ENCODE assay signal across 20 cellular contexts in genomic region chr4:119230288-119230687, GRCh38. TPM values are rescaled to one million over a fixed set of nuclear protein-coding genes. Genes with fewer than 3 reads are reported as not detected.
DNase-seq lines count a peak whose midpoint lies in the region; ATAC-seq and TF ChIP-seq lines count a peak whose summit lies in the region.
"Had no signal": no experiment of that assay in that cellular context is flagged by ENCODE, and none has a peak within 500 bp of the region (broad histone marks: within the 10 kb centered on the region; RNA-seq: fewer than 3 reads in every experiment).

No MANE protein-coding gene starts in this region.

- H3K4me1 ChIP-seq in right atrium auricular region = peaks cover 0 to 17% of the 10 kb centered on the region in 2 donors
- peaks cover 18% of the 10 kb centered on the region for H3K4me1 ChIP-seq in CD8-positive, alpha-beta T cell (ENCODE audit: insufficient read depth, low read length)

- ATAC-seq in Right ventricle myocardium superior (ENCODE audit: poor library complexity) = peak; percentile 24
- ATAC-seq in CD8-positive, alpha-beta T cell = no peak
- ATAC-seq in T-helper 17 cell = no peak
- no peak for ATAC-seq in HG02981 (IDR thresholded peaks at IDR 0.05; ENCODE audit: unreplicated experiment)

- CTCF ChIA-PET in CD8-positive, alpha-beta T cell (lab: Charles Lee) = no interaction called here
- CTCF ChIA-PET in activated CD4-positive, alpha-beta memory T cell treated with anti-CD3 and anti-CD28 coated beads, Interleukin-2, amount 10 ng/mL, durations not matched to agents 7 days and 5 days (lab: Charles Lee) = no interaction called here

- H3K27me3 ChIP-seq in right atrium auricular region = no peaks in the 10 kb centered on the region
- no peaks in the 10 kb centered on the region for H3K27me3 ChIP-seq in CD8-positive, alpha-beta T cell (ENCODE audit: insufficient read depth, low read length)
- H3K27me3 ChIP-seq in brain microvascular endothelial cell (replicated peaks) = no peaks in the 10 kb centered on the region

- peaks cover 38% of the 10 kb centered on the region for H3K36me3 Mint-ChIP-seq in CD8-positive, alpha-beta T cell
- peaks cover 5% of the 10 kb centered on the region for H3K36me3 Mint-ChIP-seq in T-helper 17 cell (ENCODE audit: low read depth)
- H3K36me3 Mint-ChIP-seq in mesothelial cell of epicardium = peaks cover 10% of the 10 kb centered on the region
- H3K36me3 Mint-ChIP-seq in activated CD4-positive, alpha-beta memory T cell treated with anti-CD3 and anti-CD28 coated beads, Interleukin-2, amount 10 ng/mL, durations not matched to agents 7 days and 5 days (ENCODE audit: low read depth) = peaks cover 5% of the 10 kb centered on the region

- H3K9me3 Mint-ChIP-seq in CD8-positive, alpha-beta T cell = no peaks in the 10 kb centered on the region
- H3K9me3 Mint-ChIP-seq in mesothelial cell of epicardium = no peaks in the 10 kb centered on the region
- H3K9me3 Mint-ChIP-seq in activated CD4-positive, alpha-beta memory T cell treated with anti-CD3 and anti-CD28 coated beads, Interleukin-2, amount 10 ng/mL, durations not matched to agents 7 days and 5 days = peaks cover 2% of the 10 kb centered on the region
- H3K9me3 Mint-ChIP-seq: IgD-negative memory B cell had no signal

- H3K9me3 ChIP-seq in right atrium auricular region (no peaks in the 10 kb centered on the region), T-helper 17 cell (ENCODE audit: control insufficient read depth, low read length, poor library complexity, severe bottlenecking) (no peaks in the 10 kb centered on the region)
- H3K9me3 ChIP-seq in CD8-positive, alpha-beta T cell (ENCODE audit: low read length) = no peaks in the 10 kb centered on the region

- intact Hi-C loops in Right ventricle myocardium superior (cut with DNase I) = no loop called here
- intact Hi-C loops in CD8-positive, alpha-beta T cell (cut with DNase I, micrococcal nuclease) = loop anchor here in 1 of 2 experiments (5.0 kb wide), 1 partner anchor 37 kb away; no protein-coding TSS in a partner anchor

- H3K4me3 ChIP-seq in right atrium auricular region = no peak overlapping the region
- H3K4me3 ChIP-seq in CD8-positive, alpha-beta T cell (ENCODE audit: low read depth, low read length) = no peak overlapping the region
- H3K4me3 ChIP-seq in brain microvascular endothelial cell (ENCODE audit: low read depth, low read length) = no peak overlapping the region
- H3K4me3 ChIP-seq: SK-N-MC had no signal

- no peaks in the 10 kb centered on the region for H3K27me3 Mint-ChIP-seq in CD8-positive, alpha-beta T cell (ENCODE audit: low read depth)
- H3K27me3 Mint-ChIP-seq in T-helper 17 cell (no peaks in the 10 kb centered on the region), mesothelial cell of epicardium (ENCODE audit: low read depth) (no peaks in the 10 kb centered on the region)
- no peaks in the 10 kb centered on the region for H3K27me3 Mint-ChIP-seq in activated CD4-positive, alpha-beta memory T cell treated with anti-CD3 and anti-CD28 coated beads, Interleukin-2, amount 10 ng/mL, durations not matched to agents 7 days and 5 days
- H3K27me3 Mint-ChIP-seq: IgD-negative memory B cell had no signal

- TF ChIP-seq CTCF in right atrium auricular region (IDR thresholded peaks at IDR 0.05) (no peak), mesothelial cell of epicardium (IDR thresholded peaks at IDR 0.05; ENCODE audit: unreplicated experiment) (no peak), brain microvascular endothelial cell (IDR thresholded peaks at IDR 0.05; ENCODE audit: low read depth, low read length, missing control alignments) (no peak)
- TF ChIP-seq CTCF in CD8-positive, alpha-beta T cell (IDR thresholded peaks at IDR 0.05) = no peak

- POLR2A ChIA-PET in CD8-positive, alpha-beta T cell (lab: Charles Lee) = no interaction called here
- POLR2A ChIA-PET in activated CD4-positive, alpha-beta memory T cell treated with anti-CD3 and anti-CD28 coated beads, Interleukin-2, amount 10 ng/mL, durations not matched to agents 7 days and 5 days (lab: Charles Lee) = no interaction called here

- H3K36me3 ChIP-seq in right atrium auricular region = peaks cover 14% of the 10 kb centered on the region
- H3K36me3 ChIP-seq in CD8-positive, alpha-beta T cell (ENCODE audit: insufficient read depth, low read length) = no peaks in the 10 kb centered on the region
- no peaks in the 10 kb centered on the region for H3K36me3 ChIP-seq in brain microvascular endothelial cell (replicated peaks)

- H3K27ac Mint-ChIP-seq in CD8-positive, alpha-beta T cell = peak overlapping the region; percentile 53
- H3K27ac Mint-ChIP-seq in T-helper 17 cell (peak overlapping the region; percentile 16), mesothelial cell of epicardium (peak overlapping the region; percentile 7)
- no peak overlapping the region for H3K27ac Mint-ChIP-seq in activated CD4-positive, alpha-beta memory T cell treated with anti-CD3 and anti-CD28 coated beads, Interleukin-2, amount 10 ng/mL, durations not matched to agents 7 days and 5 days
- H3K27ac Mint-ChIP-seq: IgD-negative memory B cell had no signal

- DNase-seq in Right ventricle myocardium superior (no peak), right atrium auricular region (ENCODE audit: low spot score) (no peak), T-helper 17 cell (no peak), mesothelial cell of epicardium (ENCODE audit: low spot score in 2 of 2, unreplicated experiment in 2 of 2) (no peak), brain microvascular endothelial cell (no peak)
- DNase-seq in CD8-positive, alpha-beta T cell = no peak
- DNase-seq in activated CD4-positive, alpha-beta memory T cell treated with anti-CD3 and anti-CD28 coated beads, Interleukin-2, amount 10 ng/mL, durations not matched to agents 7 days and 5 days = no peak
- DNase-seq: COR-L47, DMS 273 treated with DMSO at 0.1 percent for 48 hours, DND-41, MM.1S, NCI-H1694, NCI-H2029 treated with DMSO at 0.1 percent for 48 hours, NCI-H526 treated with DMSO at 0.1 percent for 48 hours, RPMI8226, SHP77 treated with DMSO at 0.1 percent for 48 hours had no signal

- no peak overlapping the region for H3K27ac ChIP-seq in right atrium auricular region
- H3K27ac ChIP-seq in CD8-positive, alpha-beta T cell (ENCODE audit: low read depth, low read length) = no peak overlapping the region
- no peak overlapping the region for H3K27ac ChIP-seq in brain microvascular endothelial cell
- H3K27ac ChIP-seq: KMS-11, SK-N-MC had no signal

- no peak overlapping the region for H3K4me3 Mint-ChIP-seq in CD8-positive, alpha-beta T cell
- H3K4me3 Mint-ChIP-seq in T-helper 17 cell (no peak overlapping the region), mesothelial cell of epicardium (no peak overlapping the region)
- H3K4me3 Mint-ChIP-seq in activated CD4-positive, alpha-beta memory T cell treated with anti-CD3 and anti-CD28 coated beads, Interleukin-2, amount 10 ng/mL, durations not matched to agents 7 days and 5 days = no peak overlapping the region
- H3K4me3 Mint-ChIP-seq: IgD-negative memory B cell had no signal

- in situ Hi-C loops in brain microvascular endothelial cell (cut with HindIII; ENCODE audit: low pct_ligation_motif_present, low sequenced_read_pairs) = no loop called here

- peaks cover 67% of the 10 kb centered on the region for H3K4me1 Mint-ChIP-seq in CD8-positive, alpha-beta T cell (ENCODE audit: low read depth)
- H3K4me1 Mint-ChIP-seq in T-helper 17 cell (peaks cover 42% of the 10 kb centered on the region), mesothelial cell of epicardium (peaks cover 5% of the 10 kb centered on the region)
- peaks cover 11% of the 10 kb centered on the region for H3K4me1 Mint-ChIP-seq in activated CD4-positive, alpha-beta memory T cell treated with anti-CD3 and anti-CD28 coated beads, Interleukin-2, amount 10 ng/mL, durations not matched to agents 7 days and 5 days

RNA-seq across cellular contexts. Expression of gene USP53, which starts 17.8 kb away (rescaled TPM):
- total RNA-seq in Right ventricle myocardium superior (34.7 TPM), right atrium auricular region (10 to 100 TPM; 51.5 to 62.9 TPM), T-helper 17 cell (10 to 100 TPM; 22.4 to 22.9 TPM), mesothelial cell of epicardium (26.5 to 28.7 TPM (median 26.8 TPM) in 3 replicates)
- 10 to 100 TPM; 24.7 to 27.8 TPM for total RNA-seq in CD8-positive, alpha-beta T cell
- 1 to 10 TPM; 6.5 to 7.1 TPM for total RNA-seq in activated CD4-positive, alpha-beta memory T cell treated with anti-CD3 and anti-CD28 coated beads, Interleukin-2, amount 10 ng/mL, durations not matched to agents 7 days and 5 days
